24 cellular contexts compared by ENCODE assay signal in the genomic region with DNA sequence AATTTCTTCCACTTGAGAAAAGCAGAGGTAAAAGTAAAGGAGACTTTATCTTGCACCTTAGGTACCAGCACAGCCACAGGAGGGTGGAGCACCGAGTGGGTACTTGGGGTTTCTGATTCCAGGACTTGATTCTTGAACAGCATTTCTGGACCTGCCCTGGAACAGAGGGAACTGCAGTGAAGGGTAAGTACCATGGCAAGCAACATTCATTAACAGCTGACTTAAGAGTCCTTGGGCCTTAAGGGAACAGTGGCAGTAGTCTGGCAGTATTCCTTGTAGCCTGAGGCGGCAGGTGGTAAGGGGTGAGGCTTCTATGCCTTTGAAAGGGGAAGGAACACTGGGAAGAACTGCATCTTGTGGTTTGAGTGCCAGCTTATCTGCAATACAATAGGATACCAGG.
"Had no signal": no experiment of that assay in that cellular context is flagged by ENCODE, and none has a peak within 500 bp of the region (broad histone marks: within the 10 kb centered on the region; RNA-seq: fewer than 3 reads in every experiment).

No MANE protein-coding gene starts in this region.

- H3K4me1 ChIP-seq: colonic mucosa, esophagus muscularis mucosa, esophagus squamous epithelium, foreskin keratinocyte, gastrocnemius medialis, gastroesophageal sphincter, heart left ventricle, heart right ventricle had no signal

- ATAC-seq: effector memory CD8-positive, alpha-beta T cell; esophagus mucosa; foreskin keratinocyte; gastrocnemius medialis; gastroesophageal sphincter; heart left ventricle; heart right ventricle had no signal

- DNase-seq: colonic mucosa; cortex of kidney; dermis blood vessel endothelial cell; dorsolateral prefrontal cortex; effector CD4-positive, alpha-beta T cell; effector CD8-positive, alpha-beta T cell; effector memory CD4-positive, alpha-beta T cell; effector memory CD8-positive, alpha-beta T cell; endodermal cell; erythroblast; esophagus squamous epithelium; foreskin fibroblast; foreskin keratinocyte; foreskin melanocyte; gastrocnemius medialis; glutamatergic neuron; head of caudate nucleus; heart left ventricle; heart right ventricle had no signal

- H3K27me3 ChIP-seq: colonic mucosa, dorsolateral prefrontal cortex, esophagus muscularis mucosa, esophagus squamous epithelium, foreskin keratinocyte, gastrocnemius medialis, gastroesophageal sphincter, heart left ventricle, heart right ventricle had no signal

- H3K27ac ChIP-seq: colonic mucosa, coronary artery, dorsolateral prefrontal cortex, epithelial cell of prostate, esophagus muscularis mucosa, esophagus squamous epithelium, foreskin keratinocyte, gastrocnemius medialis, gastroesophageal sphincter, heart left ventricle, heart right ventricle had no signal

- H3K9me3 ChIP-seq: colonic mucosa, gastrocnemius medialis had no signal

- H3K36me3 ChIP-seq: colonic mucosa, esophagus muscularis mucosa, esophagus squamous epithelium, gastrocnemius medialis, gastroesophageal sphincter, heart left ventricle, heart right ventricle had no signal

- H3K4me3 ChIP-seq: colonic mucosa, coronary artery, dorsolateral prefrontal cortex, esophagus muscularis mucosa, esophagus squamous epithelium, gastrocnemius medialis, gastroesophageal sphincter, heart left ventricle, heart right ventricle had no signal
